In genomic region chr3:70180664-70181063, GRCh38 we compare ENCODE assay signal across 19 cellular contexts.
A peak's percentile ranks its signal among the peaks of the same experiment; 100 is the strongest.
DNase-seq lines count a peak whose midpoint lies in the region; ATAC-seq and TF ChIP-seq lines count a peak whose summit lies in the region.
"Had no signal": no experiment of that assay in that cellular context is flagged by ENCODE, and none has a peak within 500 bp of the region (broad histone marks: within the 10 kb centered on the region; RNA-seq: fewer than 3 reads in every experiment).

No MANE protein-coding gene starts in this region.

- no peaks in the 10 kb centered on the region for H4K20me1 ChIP-seq in mammary epithelial cell (ENCODE audit: insufficient read depth, low read length)

- TF ChIP-seq CTCF in mammary epithelial cell (conservative IDR thresholded peaks at IDR 0.05 in 1 of 2, IDR thresholded peaks at IDR 0.05 in 1 of 2; ENCODE audit: extremely low read depth in 1 of 2, insufficient read depth in 1 of 2, low read depth in 1 of 2, low read length in 2 of 2): no peak

- no peak overlapping the region for H3K27ac ChIP-seq in mammary epithelial cell (ENCODE audit: insufficient read depth, low read depth, low read length)
- H3K27ac ChIP-seq: gastroesophageal sphincter, testis had no signal

- CTCF ChIA-PET in mammary epithelial cell (lab: Charles Lee; ENCODE audit: low non-redundant PET): no interaction called here

- H3K36me3 ChIP-seq in mammary epithelial cell (ENCODE audit: insufficient read depth, low read length): no peaks in the 10 kb centered on the region
- H3K36me3 ChIP-seq: gastroesophageal sphincter had no signal

- 92% methylated on average over 6 of the region's 6 CpGs for WGBS in mammary epithelial cell (ENCODE audit: low coverage, missing lambda C conversion rate)

- H3K4me3 ChIP-seq in mammary epithelial cell (replicated peaks in 1 of 3; ENCODE audit: insufficient read depth in 1 of 3, low read depth in 2 of 3, low read length in 3 of 3): no peak overlapping the region
- H3K4me3 ChIP-seq: gastroesophageal sphincter, testis had no signal

- no peak overlapping the region for H3K9ac ChIP-seq in mammary epithelial cell (ENCODE audit: insufficient read depth, low read length)

- H3K4me1 ChIP-seq in mammary epithelial cell (ENCODE audit: insufficient read depth, low read length): no peaks in the 10 kb centered on the region
- H3K4me1 ChIP-seq: testis had no signal

- H3K4me2 ChIP-seq in mammary epithelial cell (ENCODE audit: insufficient read depth, low read depth, low read length): no peak overlapping the region

- dilution Hi-C loops in mammary epithelial cell (cut with HindIII; ENCODE audit: low sequenced_read_pairs): no loop called here

- intact Hi-C loops in mammary epithelial cell (cut with micrococcal nuclease): no loop called here

- no TSS peak for BruUV-seq in mammary epithelial cell (replicated peaks; lab: Mats Ljungman, UMichigan)

- H2AFZ ChIP-seq in mammary epithelial cell (ENCODE audit: low read depth, low read length): no peak overlapping the region

- no peaks in the 10 kb centered on the region for H3K9me3 ChIP-seq in mammary epithelial cell (replicated peaks; ENCODE audit: insufficient read depth, low read length)
- H3K9me3 ChIP-seq: gastroesophageal sphincter, testis had no signal

- H3K27me3 ChIP-seq in mammary epithelial cell (ENCODE audit: insufficient read depth, low read length): peaks cover 2% of the 10 kb centered on the region
- H3K27me3 ChIP-seq: gastroesophageal sphincter, testis had no signal

- peak; percentile 53 for ATAC-seq in GM18499 (IDR thresholded peaks at IDR 0.05; ENCODE audit: insufficient read depth, unreplicated experiment)
- peak; percentile 45 for ATAC-seq in GM21526 (IDR thresholded peaks at IDR 0.05; ENCODE audit: low FRiP score, unreplicated experiment)
- ATAC-seq in HG03025 (IDR thresholded peaks at IDR 0.05; ENCODE audit: low FRiP score, unreplicated experiment): peak; percentile 45
- no peak for ATAC-seq in GM18870 (IDR thresholded peaks at IDR 0.05; ENCODE audit: unreplicated experiment)
- ATAC-seq: gastroesophageal sphincter, left lobe of liver had no signal

- in situ Hi-C loops in mammary epithelial cell (cut with MboI; ENCODE audit: low sequenced_read_pairs in 2 of 2): no loop called here

- peak; percentile 19 for DNase-seq in astrocyte of the hippocampus (ENCODE audit: low read depth, low spot score)
- DNase-seq in mammary epithelial cell: no peak
- DNase-seq in NK-92 (lab: John Stamatoyannopoulos, UW; ENCODE audit: unreplicated experiment): no peak
- no peak for DNase-seq in SHP77 (lab: John Stamatoyannopoulos, UW)
- DNase-seq: activated CD4-positive, alpha-beta T cell treated with anti-CD3 and anti-CD28 coated beads, Interleukin-2, amount 50 U/mL, for 1 hour; activated naive CD4-positive, alpha-beta T cell treated with anti-CD3 and anti-CD28 coated beads, Interleukin-2, amount 50 U/mL, for 16 hours; activated T-cell treated with anti-CD3 and anti-CD28 coated beads for 4 hours; CD4-positive, alpha-beta memory T cell; Kasumi-1; NCI-H1694 treated with DMSO at 0.1 percent for 48 hours; NCI-H526; stimulated activated CD4-positive, alpha-beta T cell treated with anti-CD3 and anti-CD28 coated beads, Interleukin-4, amount 100 ng/mL, for 24 hours; testis had no signal

- no peaks in the 10 kb centered on the region for H3K79me2 ChIP-seq in mammary epithelial cell (ENCODE audit: insufficient read depth, low read length)
